ENCODE assay signal across 10 cellular contexts in genomic region chr2:7034313-7034712, GRCh38.
DNase-seq lines count a peak whose midpoint lies in the region; ATAC-seq lines count a peak whose summit lies in the region.
"Had no signal": no experiment of that assay in that cellular context is flagged by ENCODE, and none has a peak within 500 bp of the region (broad histone marks: within the 10 kb centered on the region; RNA-seq: fewer than 3 reads in every experiment).

No MANE protein-coding gene starts in this region.

- no peaks in the 10 kb centered on the region for H3K79me2 ChIP-seq in Karpas-422 (ENCODE audit: low read length)

- H3K36me3 Mint-ChIP-seq in activated CD4-positive, alpha-beta memory T cell treated with anti-CD3 and anti-CD28 coated beads, Interleukin-2, amount 10 ng/mL, durations not matched to agents 7 days and 5 days (ENCODE audit: low read depth), result peaks cover 5% of the 10 kb centered on the region
- H3K36me3 Mint-ChIP-seq: stimulated activated naive B cell treated with anti-CD40 and anti-IgM and Interleukin-4, amounts not matched to agents 10 μg/mL and 1 μg/mL and 100 μg/mL, for 72 hours had no signal

- no peaks in the 10 kb centered on the region for H3K36me3 ChIP-seq in Karpas-422 (ENCODE audit: insufficient read depth, low read length)

- no peaks in the 10 kb centered on the region for H3K9me3 ChIP-seq in Karpas-422 (ENCODE audit: low read length)

- H3K4me1 Mint-ChIP-seq in activated CD4-positive, alpha-beta memory T cell treated with anti-CD3 and anti-CD28 coated beads, Interleukin-2, amount 10 ng/mL, durations not matched to agents 7 days and 5 days, result peaks cover 9% of the 10 kb centered on the region

- no peaks in the 10 kb centered on the region for H3K4me1 ChIP-seq in Karpas-422 (ENCODE audit: low read length)

- CTCF ChIA-PET in activated CD4-positive, alpha-beta memory T cell treated with anti-CD3 and anti-CD28 coated beads, Interleukin-2, amount 10 ng/mL, durations not matched to agents 7 days and 5 days (lab: Charles Lee), result interaction anchor here (0.6 to 2.9 kb wide), 3 partner anchors 10 to 209 kb away, joined by 3 to 13 read pairs (median 3); no protein-coding TSS in a partner anchor

- H3K27me3 ChIP-seq in Karpas-422 (ENCODE audit: low read length), result no peaks in the 10 kb centered on the region

- peaks cover 2% of the 10 kb centered on the region for H3K9me3 Mint-ChIP-seq in activated CD4-positive, alpha-beta memory T cell treated with anti-CD3 and anti-CD28 coated beads, Interleukin-2, amount 10 ng/mL, durations not matched to agents 7 days and 5 days
- H3K9me3 Mint-ChIP-seq: activated T-helper 1 cell treated with anti-CD3 and anti-CD28 coated beads, Interleukin-12 subunit alpha, Interleukin-12 subunit beta, Interleukin-2, Interleukin-4 antibody, amounts not matched to agents 30 ng/mL and 10 ng/mL and 1 ng/mL, durations not matched to agents 14 hours and 24 hours and 36 hours had no signal

- ATAC-seq in HG03108 (IDR thresholded peaks at IDR 0.05; ENCODE audit: unreplicated experiment), result no peak
- ATAC-seq: stimulated activated naive B cell treated with anti-CD40 and anti-IgM and Interleukin-4, amounts not matched to agents 10 μg/mL and 1 μg/mL and 100 μg/mL, for 72 hours had no signal

- no peaks in the 10 kb centered on the region for H3K27me3 Mint-ChIP-seq in activated CD4-positive, alpha-beta memory T cell treated with anti-CD3 and anti-CD28 coated beads, Interleukin-2, amount 10 ng/mL, durations not matched to agents 7 days and 5 days

- no peak overlapping the region for H3K4me3 ChIP-seq in Karpas-422 (ENCODE audit: low read length)

- H3K27ac Mint-ChIP-seq in activated CD4-positive, alpha-beta memory T cell treated with anti-CD3 and anti-CD28 coated beads, Interleukin-2, amount 10 ng/mL, durations not matched to agents 7 days and 5 days, result no peak overlapping the region
- H3K27ac Mint-ChIP-seq: activated T-helper 1 cell treated with anti-CD3 and anti-CD28 coated beads, Interleukin-12 subunit alpha, Interleukin-12 subunit beta, Interleukin-2, Interleukin-4 antibody, amounts not matched to agents 30 ng/mL and 10 ng/mL and 1 ng/mL, durations not matched to agents 14 hours and 24 hours and 36 hours; stimulated activated naive B cell treated with anti-CD40 and anti-IgM and Interleukin-4, amounts not matched to agents 10 μg/mL and 1 μg/mL and 100 μg/mL, for 72 hours had no signal

- H3K4me3 Mint-ChIP-seq in activated CD4-positive, alpha-beta memory T cell treated with anti-CD3 and anti-CD28 coated beads, Interleukin-2, amount 10 ng/mL, durations not matched to agents 7 days and 5 days, result no peak overlapping the region
- H3K4me3 Mint-ChIP-seq: activated T-helper 1 cell treated with anti-CD3 and anti-CD28 coated beads, Interleukin-12 subunit alpha, Interleukin-12 subunit beta, Interleukin-2, Interleukin-4 antibody, amounts not matched to agents 30 ng/mL and 10 ng/mL and 1 ng/mL, durations not matched to agents 14 hours and 24 hours and 36 hours; stimulated activated naive B cell treated with anti-CD40 and anti-IgM and Interleukin-4, amounts not matched to agents 10 μg/mL and 1 μg/mL and 100 μg/mL, for 72 hours had no signal

- peak; percentile 85 for DNase-seq in DMS53 (lab: John Stamatoyannopoulos, UW)
- DNase-seq in NCI-H2107 (lab: John Stamatoyannopoulos, UW), result peak; percentile 34
- peak; percentile 19 for DNase-seq in dermis blood vessel endothelial cell
- peak; percentile 22 to 31 for DNase-seq in lung microvascular endothelial cell (ENCODE audit: low read depth in 2 of 2)
- DNase-seq in SIG-M5 treated with dmso at 0.1 percent for 504 hours (lab: John Stamatoyannopoulos, UW; ENCODE audit: unreplicated experiment), result no peak
- no peak for DNase-seq in Karpas-422
- no peak for DNase-seq in activated CD4-positive, alpha-beta memory T cell treated with anti-CD3 and anti-CD28 coated beads, Interleukin-2, amount 10 ng/mL, durations not matched to agents 7 days and 5 days
- DNase-seq: stimulated activated naive B cell treated with anti-CD40 and anti-IgM and Interleukin-4, amounts not matched to agents 10 μg/mL and 1 μg/mL and 100 μg/mL, for 72 hours had no signal

- no peaks in the 10 kb centered on the region for H4K20me1 ChIP-seq in Karpas-422 (ENCODE audit: insufficient read depth, low read depth, low read length)

- POLR2A ChIA-PET in activated CD4-positive, alpha-beta memory T cell treated with anti-CD3 and anti-CD28 coated beads, Interleukin-2, amount 10 ng/mL, durations not matched to agents 7 days and 5 days (lab: Charles Lee), result interaction anchor here (0.7 kb wide), 1 partner anchor 55 kb away, joined by 3 read pairs; no protein-coding TSS in a partner anchor

- H3K9ac ChIP-seq in Karpas-422 (ENCODE audit: low read length), result no peak overlapping the region

- no peak overlapping the region for H3K27ac ChIP-seq in Karpas-422 (ENCODE audit: low read length)

- H3K4me2 ChIP-seq in Karpas-422 (ENCODE audit: low read depth, low read length, poor library complexity, severe bottlenecking), result no peak overlapping the region

- no peaks in the 10 kb centered on the region for H3K9me2 ChIP-seq in Karpas-422 (replicated peaks; ENCODE audit: insufficient read depth, low read length)

- H2AFZ ChIP-seq in Karpas-422 (ENCODE audit: low read length), result no peak overlapping the region

Comparison
In these comparisons a context has a peak if more than half of its experiments do, and no peak if none do; other contexts are left out.
1. DNase-seq: peak in DMS53 (single experiment), NCI-H2107 (single experiment), dermis blood vessel endothelial cell (single experiment) and lung microvascular endothelial cell (2 of 2); none in SIG-M5 treated with dmso at 0.1 percent for 504 hours (single experiment), Karpas-422 (single experiment) and activated CD4-positive, alpha-beta memory T cell treated with anti-CD3 and anti-CD28 coated beads, Interleukin-2, amount 10 ng/mL, durations not matched to agents 7 days and 5 days (single experiment).